26 cellular contexts compared by ENCODE assay signal in genomic region chr21:37751268-37751975, GRCh38.
DNase-seq lines count a peak whose midpoint lies in the region; ATAC-seq, FAIRE-seq and TF ChIP-seq lines count a peak whose summit lies in the region.
"Had no signal": no experiment of that assay in that cellular context is flagged by ENCODE, and none has a peak within 500 bp of the region (broad histone marks: within the 10 kb centered on the region; RNA-seq: fewer than 3 reads in every experiment).

No MANE protein-coding gene starts in this region.

- H3K4me3 ChIP-seq in bronchial epithelial cell (ENCODE audit: low read depth, low read length), result no peak overlapping the region
- H3K4me3 ChIP-seq in heart left ventricle, result no peak overlapping the region
- no peak overlapping the region for H3K4me3 ChIP-seq in left lung
- H3K4me3 ChIP-seq: gastrocnemius medialis, GM12878, Peyer's patch, SJCRH30, uterus had no signal

- H3K9me3 ChIP-seq in heart left ventricle (no peaks in the 10 kb centered on the region), left lung (no peaks in the 10 kb centered on the region)
- H3K9me3 ChIP-seq: gastrocnemius medialis, Peyer's patch, SJCRH30, uterus had no signal

- peak; percentile 60 for DNase-seq in EH (ENCODE audit: low read depth)
- DNase-seq in bronchial epithelial cell (ENCODE audit: low read depth), result peak; percentile 29
- DNase-seq in heart left ventricle, result peak in 1 of 5 donors; percentile 58
- peak; percentile 44 for DNase-seq in non-pigmented ciliary epithelial cell (ENCODE audit: low read depth)
- DNase-seq in activated CD4-positive, alpha-beta T cell treated with anti-CD3 and anti-CD28 coated beads, Interleukin-2, amount 50 U/mL, for 4 hours, result no peak
- DNase-seq in left lung, result no peak
- DNase-seq in NCI-H1436 (lab: John Stamatoyannopoulos, UW), result no peak
- DNase-seq: ACHN; C1 segment of cervical spinal cord; Calu3; cerebellar nuclear complex; DND-41; gastrocnemius medialis; H9; kidney; NCI-H187 treated with DMSO at 0.1 percent for 48 hours; NCI-H69; occipital lobe; Peyer's patch; retina; SJCRH30; stimulated activated CD4-positive, alpha-beta T cell treated with anti-CD3 and anti-CD28 coated beads, Interleukin-4, amount 100 ng/mL, for 1 hour; uterus had no signal

- ATAC-seq in heart left ventricle (peak; percentile 50 to 89 (median 77)), GM21528 (IDR thresholded peaks at IDR 0.05; ENCODE audit: low FRiP score, unreplicated experiment) (no peak), left lung (no peak)
- ATAC-seq: gastrocnemius medialis; GM12878; stimulated activated memory B cell treated with anti-CD40 and anti-IgM and Interleukin-4, amounts not matched to agents 10 μg/mL and 1 μg/mL and 100 μg/mL, for 72 hours had no signal

- H3K27me3 ChIP-seq in bronchial epithelial cell (ENCODE audit: control insufficient read depth, insufficient read depth, low read length) (peaks cover 1% of the 10 kb centered on the region), heart left ventricle (peaks cover 0 to 4% (median 0%) of the 10 kb centered on the region in 9 donors), left lung (no peaks in the 10 kb centered on the region)
- H3K27me3 ChIP-seq: Peyer's patch, SJCRH30, uterus had no signal

- H3K36me3 ChIP-seq in bronchial epithelial cell (ENCODE audit: control insufficient read depth, insufficient read depth, low read length) (no peaks in the 10 kb centered on the region), heart left ventricle (no peaks in the 10 kb centered on the region), left lung (no peaks in the 10 kb centered on the region)
- H3K36me3 ChIP-seq: gastrocnemius medialis, Peyer's patch, SJCRH30, uterus had no signal

- WGBS in heart left ventricle, 4 donors, result 33 to 37% (median 35%) methylated on average over 10 of the region's 10 CpGs

- FAIRE-seq in bronchial epithelial cell (lab: Jason Lieb, UNC), result no peak
- FAIRE-seq: GM12878, kidney had no signal

- TF ChIP-seq POLR2A in heart left ventricle (IDR thresholded peaks at IDR 0.05), result no peak

- TF ChIP-seq CTCF in bronchial epithelial cell (IDR thresholded peaks at IDR 0.05; ENCODE audit: insufficient read depth, low read length, severe bottlenecking), result no peak
- TF ChIP-seq CTCF in heart left ventricle (IDR thresholded peaks at IDR 0.05), result no peak
- TF ChIP-seq CTCF in left lung (IDR thresholded peaks at IDR 0.05), result no peak

- H3K27ac ChIP-seq in heart left ventricle, result peak overlapping the region in 5 of 12 donors; percentile 16 to 47 (median 24)
- no peak overlapping the region for H3K27ac ChIP-seq in left lung
- H3K27ac ChIP-seq: gastrocnemius medialis, Peyer's patch, SJCRH30, uterus had no signal

- intact Hi-C loops in heart left ventricle (cut with DNase I) (no loop called here), left lung (cut with DNase I) (no loop called here)

- H3K4me1 ChIP-seq in heart left ventricle (peaks cover 0 to 26% (median 2%) of the 10 kb centered on the region in 12 donors), left lung (no peaks in the 10 kb centered on the region)
- H3K4me1 ChIP-seq: gastrocnemius medialis, Peyer's patch, SJCRH30, uterus had no signal

Comparison
In these comparisons a context has a peak if more than half of its experiments do, and no peak if none do; other contexts are left out.
1. DNase-seq: peak in EH (single experiment), bronchial epithelial cell (single experiment) and non-pigmented ciliary epithelial cell (single experiment); none in activated CD4-positive, alpha-beta T cell treated with anti-CD3 and anti-CD28 coated beads, Interleukin-2, amount 50 U/mL, for 4 hours (0 of 2), left lung (0 of 2) and NCI-H1436 (single experiment).
2. ATAC-seq: peak in heart left ventricle (4 of 4); none in GM21528 (single experiment) and left lung (single experiment).